Comparison of ENCODE assay signal across 11 cellular contexts in genomic region chr6:84193140-84193708, GRCh38. TPM values are rescaled to one million over a fixed set of nuclear protein-coding genes. Genes with fewer than 3 reads are reported as not detected.
DNase-seq lines count a peak whose midpoint lies in the region; ATAC-seq lines count a peak whose summit lies in the region.
"Had no signal": no experiment of that assay in that cellular context is flagged by ENCODE, and none has a peak within 500 bp of the region (broad histone marks: within the 10 kb centered on the region; RNA-seq: fewer than 3 reads in every experiment).

No MANE protein-coding gene starts in this region.

- H3K36me3 Mint-ChIP-seq in stimulated activated memory B cell treated with anti-CD40 and anti-IgM and Interleukin-4, amounts not matched to agents 10 μg/mL and 1 μg/mL and 100 μg/mL, for 72 hours = peaks cover 78% of the 10 kb centered on the region

- no peaks in the 10 kb centered on the region for H3K9me3 Mint-ChIP-seq in stimulated activated memory B cell treated with anti-CD40 and anti-IgM and Interleukin-4, amounts not matched to agents 10 μg/mL and 1 μg/mL and 100 μg/mL, for 72 hours
- H3K9me3 Mint-ChIP-seq: activated CD4-positive, alpha-beta T cell treated with anti-CD3 and anti-CD28 coated beads, Interleukin-2, amount 10 ng/mL, durations not matched to agents 24 days and 14 days had no signal

- no peaks in the 10 kb centered on the region for H3K27me3 Mint-ChIP-seq in stimulated activated memory B cell treated with anti-CD40 and anti-IgM and Interleukin-4, amounts not matched to agents 10 μg/mL and 1 μg/mL and 100 μg/mL, for 72 hours
- H3K27me3 Mint-ChIP-seq: activated CD4-positive, alpha-beta T cell treated with anti-CD3 and anti-CD28 coated beads, Interleukin-2, amount 10 ng/mL, durations not matched to agents 24 days and 14 days had no signal

- ATAC-seq in stimulated activated memory B cell treated with anti-CD40 and anti-IgM and Interleukin-4, amounts not matched to agents 10 μg/mL and 1 μg/mL and 100 μg/mL, for 72 hours = no peak
- ATAC-seq in HG03378 (IDR thresholded peaks at IDR 0.05; ENCODE audit: unreplicated experiment) = no peak

- DNase-seq in GM04503 (ENCODE audit: low read depth) (peak; percentile 59), M059J (ENCODE audit: low read depth) (peak; percentile 92), dermis blood vessel endothelial cell (peak; percentile 67), renal cortical epithelial cell (ENCODE audit: low read depth) (peak; percentile 86), HK-2 (ENCODE audit: unreplicated experiment) (no peak)
- no peak for DNase-seq in activated CD8-positive, alpha-beta memory T cell treated with anti-CD3 and anti-CD28 coated beads, Interleukin-2, amount 50 U/mL, for 48 hours
- DNase-seq: activated CD4-positive, alpha-beta T cell treated with anti-CD3 and anti-CD28 coated beads, Interleukin-2, amount 10 ng/mL, durations not matched to agents 24 days and 14 days; SHP77 treated with DMSO at 0.1 percent for 48 hours; stimulated activated naive CD4-positive, alpha-beta T cell treated with Interleukin-2 at 50 U/mL for 16 hours had no signal

- no peaks in the 10 kb centered on the region for H3K4me1 Mint-ChIP-seq in stimulated activated memory B cell treated with anti-CD40 and anti-IgM and Interleukin-4, amounts not matched to agents 10 μg/mL and 1 μg/mL and 100 μg/mL, for 72 hours
- H3K4me1 Mint-ChIP-seq: activated CD4-positive, alpha-beta T cell treated with anti-CD3 and anti-CD28 coated beads, Interleukin-2, amount 10 ng/mL, durations not matched to agents 24 days and 14 days had no signal

- H3K4me3 Mint-ChIP-seq in stimulated activated memory B cell treated with anti-CD40 and anti-IgM and Interleukin-4, amounts not matched to agents 10 μg/mL and 1 μg/mL and 100 μg/mL, for 72 hours = no peak overlapping the region
- H3K4me3 Mint-ChIP-seq: activated CD4-positive, alpha-beta T cell treated with anti-CD3 and anti-CD28 coated beads, Interleukin-2, amount 10 ng/mL, durations not matched to agents 24 days and 14 days had no signal

- no peak overlapping the region for H3K27ac Mint-ChIP-seq in stimulated activated memory B cell treated with anti-CD40 and anti-IgM and Interleukin-4, amounts not matched to agents 10 μg/mL and 1 μg/mL and 100 μg/mL, for 72 hours
- H3K27ac Mint-ChIP-seq: activated CD4-positive, alpha-beta T cell treated with anti-CD3 and anti-CD28 coated beads, Interleukin-2, amount 10 ng/mL, durations not matched to agents 24 days and 14 days had no signal

RNA-seq across cellular contexts. Expression of gene CEP162, which starts 34.2 kb away (rescaled TPM):
- total RNA-seq in M059J (2014; rRNA removed; shearing (Covaris generic)) = 8.2 and 11.8 TPM in 2 replicates
- total RNA-seq in dermis blood vessel endothelial cell (10.0 and 14.0 TPM in 2 replicates), renal cortical epithelial cell (5.6 and 20.2 TPM in 2 replicates)

Comparison
In these comparisons a context has a peak if more than half of its experiments do, and no peak if none do; other contexts are left out.
1. DNase-seq: peak in GM04503 (single experiment), M059J (single experiment), dermis blood vessel endothelial cell (single experiment) and renal cortical epithelial cell (single experiment); none in HK-2 (single experiment) and activated CD8-positive, alpha-beta memory T cell treated with anti-CD3 and anti-CD28 coated beads, Interleukin-2, amount 50 U/mL, for 48 hours (single experiment).